Comparison of ENCODE assay signal across 13 cellular contexts in the genomic region with DNA sequence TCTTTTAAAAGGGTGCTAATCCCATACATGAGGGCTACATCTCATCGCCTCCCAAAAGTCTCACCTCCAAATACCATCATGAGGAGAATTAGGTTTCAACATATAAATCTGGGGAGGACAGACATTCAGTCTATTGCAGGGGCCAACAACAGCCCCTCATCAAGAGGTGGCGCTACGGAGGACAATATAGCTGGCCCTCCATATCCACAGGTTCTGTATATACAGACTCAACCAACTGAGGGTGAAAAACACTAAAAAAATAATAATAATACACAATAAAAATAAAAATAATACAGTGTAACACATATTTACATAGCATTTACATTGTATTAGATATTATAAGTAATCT. TPM values are rescaled to one million over a fixed set of nuclear protein-coding genes. Genes with fewer than 3 reads are reported as not detected.
A peak's percentile ranks its signal among the peaks of the same experiment; 100 is the strongest.
DNase-seq lines count a peak whose midpoint lies in the region; ATAC-seq and TF ChIP-seq lines count a peak whose summit lies in the region.
"Had no signal": no experiment of that assay in that cellular context is flagged by ENCODE, and none has a peak within 500 bp of the region (broad histone marks: within the 10 kb centered on the region; RNA-seq: fewer than 3 reads in every experiment).

No MANE protein-coding gene starts in this region.

- H3K4me3 Mint-ChIP-seq in activated CD4-positive, alpha-beta T cell treated with anti-CD3 and anti-CD28 coated beads for 36 hours, result no peak overlapping the region
- H3K4me3 Mint-ChIP-seq: brain had no signal

- peaks cover 80% of the 10 kb centered on the region for H3K4me1 Mint-ChIP-seq in activated CD4-positive, alpha-beta T cell treated with anti-CD3 and anti-CD28 coated beads for 36 hours

- POLR2A ChIA-PET in activated CD4-positive, alpha-beta T cell treated with anti-CD3 and anti-CD28 coated beads for 36 hours (lab: Charles Lee), result interaction anchor here (4.9 to 5.2 kb wide), 2 partner anchors 14 to 18 kb away, joined by 30 to 44 read pairs; partner anchors contain the start of gene PCNX1

- H3K9me3 ChIP-seq in MM.1S (replicated peaks; ENCODE audit: insufficient read depth, low read length) (no peaks in the 10 kb centered on the region), duodenal mucosa (ENCODE audit: control insufficient read depth in 1 of 2, low read length in 2 of 2) (no peaks in the 10 kb centered on the region), smooth muscle cell (replicated peaks; ENCODE audit: low read depth) (no peaks in the 10 kb centered on the region)
- H3K9me3 ChIP-seq: A549, thoracic aorta had no signal

- H3K4me1 ChIP-seq in MM.1S (ENCODE audit: low read length), result peaks cover 34% of the 10 kb centered on the region
- H3K4me1 ChIP-seq in duodenal mucosa (ENCODE audit: control insufficient read depth in 1 of 2, insufficient read depth in 2 of 2, low read length in 2 of 2), result peaks cover 42 to 43% of the 10 kb centered on the region in 2 donors
- peaks cover 14% of the 10 kb centered on the region for H3K4me1 ChIP-seq in smooth muscle cell (ENCODE audit: low read depth)
- H3K4me1 ChIP-seq: A549 had no signal

- peaks cover 1% of the 10 kb centered on the region for H3K27me3 Mint-ChIP-seq in activated CD4-positive, alpha-beta T cell treated with anti-CD3 and anti-CD28 coated beads for 36 hours

- no peak overlapping the region; the same call in 1 of the 2 replicates for H3K9ac ChIP-seq in MM.1S (ENCODE audit: low read length)
- no peak overlapping the region for H3K9ac ChIP-seq in duodenal mucosa (ENCODE audit: low read depth in 1 of 2, low read length in 2 of 2)
- peak overlapping the region; percentile 72 for H3K9ac ChIP-seq in smooth muscle cell (ENCODE audit: low read depth)

- intact Hi-C loops in activated CD4-positive, alpha-beta T cell treated with anti-CD3 and anti-CD28 coated beads for 36 hours (cut with DNase I, micrococcal nuclease), result loop anchor here (5.0 to 10.0 kb wide), 6 partner anchors 34 to 1159 kb away; no protein-coding TSS in a partner anchor

- peak overlapping the region; percentile 96 for H3K27ac Mint-ChIP-seq in activated CD4-positive, alpha-beta T cell treated with anti-CD3 and anti-CD28 coated beads for 36 hours

- H3K9me3 Mint-ChIP-seq in activated CD4-positive, alpha-beta T cell treated with anti-CD3 and anti-CD28 coated beads for 36 hours (ENCODE audit: low read depth), result no peaks in the 10 kb centered on the region
- H3K9me3 Mint-ChIP-seq: brain had no signal

- H3K36me3 ChIP-seq in MM.1S (replicated peaks; ENCODE audit: insufficient read depth, low read length), result no peaks in the 10 kb centered on the region
- H3K36me3 ChIP-seq in duodenal mucosa (ENCODE audit: control insufficient read depth in 1 of 2, insufficient read depth in 2 of 2, low read length in 2 of 2), result no peaks in the 10 kb centered on the region
- H3K36me3 ChIP-seq in smooth muscle cell (ENCODE audit: low read depth), result no peaks in the 10 kb centered on the region
- H3K36me3 ChIP-seq: thoracic aorta had no signal

- H3K27ac ChIP-seq in MM.1S (ENCODE audit: low read length), result peak overlapping the region; percentile 91; the same call in 1 of the 2 replicates
- H3K27ac ChIP-seq in duodenal mucosa (ENCODE audit: low read depth, low read length), result peak overlapping the region; percentile 15
- peak overlapping the region; percentile 93 for H3K27ac ChIP-seq in smooth muscle cell (ENCODE audit: low read depth)

- H3F3A ChIP-seq in MM.1S (ENCODE audit: insufficient read depth, low read length), result peaks cover 17% of the 10 kb centered on the region
- peaks cover 10% of the 10 kb centered on the region for H3F3A ChIP-seq in smooth muscle cell (ENCODE audit: low read depth)

- H3K4me2 ChIP-seq in MM.1S (ENCODE audit: low read depth, low read length), result peak overlapping the region; percentile 83
- H3K4me2 ChIP-seq in smooth muscle cell, result peak overlapping the region; percentile 76

- no peaks in the 10 kb centered on the region for H3K36me3 Mint-ChIP-seq in activated CD4-positive, alpha-beta T cell treated with anti-CD3 and anti-CD28 coated beads for 36 hours (ENCODE audit: low read depth)
- H3K36me3 Mint-ChIP-seq: brain had no signal

- DNase-seq in activated CD4-positive, alpha-beta T cell treated with anti-CD3 and anti-CD28 coated beads for 36 hours, result no peak
- no peak for DNase-seq in activated CD4-positive, alpha-beta T cell treated with anti-CD3 and anti-CD28 coated beads, Interleukin-2, amount 50 U/mL, for 48 hours
- DNase-seq in MM.1S (no peak), smooth muscle cell (lab: John Stamatoyannopoulos, UW; ENCODE audit: unreplicated experiment) (no peak), SIG-M5 treated with dmso at 0.1 percent for 504 hours (lab: John Stamatoyannopoulos, UW; ENCODE audit: unreplicated experiment) (no peak), NCI-H524 (lab: John Stamatoyannopoulos, UW) (no peak)
- DNase-seq: activated CD4-positive, alpha-beta T cell treated with anti-CD3 and anti-CD28 coated beads, Interleukin-2, amount 50 U/mL, for 1 hour; stimulated activated CD4-positive, alpha-beta T cell treated with anti-CD3 and anti-CD28 coated beads, Interleukin-4, amount 100 ng/mL, for 1 hour had no signal

- 81% methylated on average over 3 of the region's 3 CpGs for WGBS in smooth muscle cell (ENCODE audit: low lambda C conversion rate)

- ATAC-seq in activated CD4-positive, alpha-beta T cell treated with anti-CD3 and anti-CD28 coated beads for 36 hours, result no peak
- no peak for ATAC-seq in GM21526 (IDR thresholded peaks at IDR 0.05; ENCODE audit: low FRiP score, unreplicated experiment)
- ATAC-seq: A549 had no signal

- TF ChIP-seq CTCF in MM.1S (IDR thresholded peaks at IDR 0.05; ENCODE audit: low read length) (no peak), smooth muscle cell (IDR thresholded peaks at IDR 0.05; ENCODE audit: borderline replicate concordance, insufficient read depth, poor library complexity, severe bottlenecking) (no peak)

- H2AFZ ChIP-seq in MM.1S (ENCODE audit: low read length) (0 out of 2 replicates have a peak overlapping the region, but pooled peaks have one; percentile 42), smooth muscle cell (ENCODE audit: low read depth) (peak overlapping the region; percentile 23)

- no peaks in the 10 kb centered on the region for H4K20me1 ChIP-seq in MM.1S (ENCODE audit: insufficient read depth, low read length)
- no peaks in the 10 kb centered on the region for H4K20me1 ChIP-seq in smooth muscle cell (ENCODE audit: low read depth)

- H3K4me3 ChIP-seq in MM.1S (ENCODE audit: low read length) (peak overlapping the region; percentile 47; the same call in 1 of the 2 replicates), duodenal mucosa (ENCODE audit: low read depth in 1 of 2, low read length in 2 of 2) (no peak overlapping the region), smooth muscle cell (no peak overlapping the region)
- H3K4me3 ChIP-seq: A549, thoracic aorta had no signal

- H3K9me2 ChIP-seq in MM.1S (replicated peaks; ENCODE audit: insufficient read depth, low read length), result no peaks in the 10 kb centered on the region

- H3K27me3 ChIP-seq in MM.1S (replicated peaks; ENCODE audit: insufficient read depth, low read length), result no peaks in the 10 kb centered on the region
- no peaks in the 10 kb centered on the region for H3K27me3 ChIP-seq in duodenal mucosa (ENCODE audit: control insufficient read depth in 1 of 2, insufficient read depth in 2 of 2, low read length in 2 of 2)
- no peaks in the 10 kb centered on the region for H3K27me3 ChIP-seq in smooth muscle cell (ENCODE audit: low read depth)

- H3K79me2 ChIP-seq in MM.1S (ENCODE audit: low read length), result no peaks in the 10 kb centered on the region
- H3K79me2 ChIP-seq in smooth muscle cell (ENCODE audit: low read depth), result no peaks in the 10 kb centered on the region

- CTCF ChIA-PET in activated CD4-positive, alpha-beta T cell treated with anti-CD3 and anti-CD28 coated beads for 36 hours (lab: Charles Lee), result interaction anchor here (1.0 to 11.4 kb wide), 3 partner anchors 13 to 95 kb away, joined by 3 to 173 read pairs (median 12); partner anchors contain the start of gene PCNX1

RNA-seq across cellular contexts. Expression of gene PCNX1, which starts 19.1 kb away (rescaled TPM):
- total RNA-seq in activated CD4-positive, alpha-beta T cell treated with anti-CD3 and anti-CD28 coated beads for 36 hours, result 10 to 100 TPM; 38.4 to 57.9 TPM
- 68.2 and 80.3 TPM in 2 replicates for total RNA-seq in smooth muscle cell
- polyA plus RNA-seq in smooth muscle cell, result 12.2 and 18.6 TPM in 2 replicates

Comparison
In these comparisons a context has a peak if more than half of its experiments do, and no peak if none do; other contexts are left out.
1. H3K27ac ChIP-seq: peak in every context shown above with its lines; median percentile 93 in smooth muscle cell; 91 in MM.1S; 15 in duodenal mucosa.